19 cellular contexts compared by ENCODE assay signal in the genomic region with DNA sequence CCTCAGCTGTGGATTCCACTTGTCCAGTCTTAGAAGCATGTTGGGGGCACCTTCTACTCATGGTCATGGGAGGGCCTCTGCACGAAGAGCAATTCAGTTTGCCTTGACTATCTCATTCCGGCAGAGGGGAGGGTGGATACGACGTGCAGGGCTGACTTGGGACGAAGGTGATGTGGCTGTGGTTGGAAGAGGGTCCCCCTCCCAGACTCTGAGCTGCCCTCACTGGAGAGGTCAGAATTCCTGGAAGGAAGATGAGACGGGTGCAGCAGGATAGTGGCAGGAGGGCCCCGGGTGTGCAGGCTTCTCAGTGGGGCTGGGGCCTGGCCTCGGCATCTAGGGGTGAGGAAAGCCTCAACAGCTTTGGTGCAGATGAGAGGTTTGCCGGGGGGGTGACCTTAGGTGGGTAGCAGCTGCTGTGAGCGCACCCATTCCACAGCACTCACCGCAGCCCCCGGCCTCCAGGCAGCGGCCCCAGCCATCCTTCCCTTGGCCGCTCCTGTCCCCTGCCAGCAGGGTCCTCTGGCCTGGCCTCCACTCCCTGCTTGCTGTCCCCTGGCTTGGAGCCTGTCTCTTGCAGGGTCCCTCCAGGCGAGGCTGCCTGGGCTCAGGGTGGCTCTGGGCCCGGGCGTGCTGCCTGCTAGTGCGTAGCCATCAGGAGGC. TPM values are rescaled to one million over a fixed set of nuclear protein-coding genes. Genes with fewer than 3 reads are reported as not detected.
DNase-seq lines count a peak whose midpoint lies in the region; ATAC-seq, FAIRE-seq and TF ChIP-seq lines count a peak whose summit lies in the region.
"Had no signal": no experiment of that assay in that cellular context is flagged by ENCODE, and none has a peak within 500 bp of the region (broad histone marks: within the 10 kb centered on the region; RNA-seq: fewer than 3 reads in every experiment).

No MANE protein-coding gene starts in this region.

- no peak for DNase-seq in activated CD4-positive, alpha-beta T cell treated with anti-CD3 and anti-CD28 coated beads, Interleukin-2, amount 10 ng/mL, durations not matched to agents 7 days and 5 days
- DNase-seq in activated CD4-positive, alpha-beta T cell treated with anti-CD3 and anti-CD28 coated beads, Interleukin-2, amount 50 U/mL, for 1 hour, result no peak
- DNase-seq in activated CD8-positive, alpha-beta T cell treated with anti-CD3 and anti-CD28 coated beads for 36 hours, result peak; percentile 2
- DNase-seq in kidney (peak; percentile 67), spleen (peak; percentile 74), putamen (ENCODE audit: low spot score) (no peak)
- DNase-seq: colonic mucosa, erythroblast, NCI-H2227 treated with DMSO at 0.1 percent for 48 hours, T1000 had no signal

- no peak overlapping the region for H3K9ac ChIP-seq in kidney (ENCODE audit: low read length in 2 of 2)

- no peak overlapping the region for H3K4me3 Mint-ChIP-seq in activated CD4-positive, alpha-beta T cell treated with anti-CD3 and anti-CD28 coated beads, Interleukin-2, amount 10 ng/mL, durations not matched to agents 7 days and 5 days
- no peak overlapping the region for H3K4me3 Mint-ChIP-seq in activated CD8-positive, alpha-beta T cell treated with anti-CD3 and anti-CD28 coated beads for 36 hours

- H3K27ac Mint-ChIP-seq in activated CD4-positive, alpha-beta T cell treated with anti-CD3 and anti-CD28 coated beads, Interleukin-2, amount 10 ng/mL, durations not matched to agents 7 days and 5 days, result peak overlapping the region; percentile 71
- H3K27ac Mint-ChIP-seq in activated CD8-positive, alpha-beta T cell treated with anti-CD3 and anti-CD28 coated beads for 36 hours, result no peak overlapping the region
- H3K27ac Mint-ChIP-seq: nephron had no signal

- CTCF ChIA-PET in activated CD4-positive, alpha-beta T cell treated with anti-CD3 and anti-CD28 coated beads, Interleukin-2, amount 10 ng/mL, durations not matched to agents 7 days and 5 days (lab: Charles Lee), result interaction anchor here (1.2 to 1.5 kb wide), 2 partner anchors 9 to 26 kb away, joined by 3 to 6 read pairs; no protein-coding TSS in a partner anchor
- CTCF ChIA-PET in activated CD8-positive, alpha-beta T cell treated with anti-CD3 and anti-CD28 coated beads for 36 hours (lab: Charles Lee), result interaction anchor here (1.8 kb wide), 1 partner anchor 9 kb away, joined by 5 read pairs; no protein-coding TSS in a partner anchor

- intact Hi-C loops in activated CD8-positive, alpha-beta T cell treated with anti-CD3 and anti-CD28 coated beads for 36 hours (cut with micrococcal nuclease), result no loop called here
- intact Hi-C loops in kidney (cut with DNase I) (no loop called here), spleen (cut with DNase I; ENCODE audit: low total_unique reads) (no loop called here)

- FAIRE-seq in kidney (lab: Jason Lieb, UNC), result no peak
- FAIRE-seq: A549, HTR-8/SVneo had no signal

- H3K27me3 ChIP-seq in spleen (replicated peaks in 1 of 7), result no peaks in the 10 kb centered on the region
- H3K27me3 ChIP-seq: colonic mucosa, heart right ventricle had no signal

- H3K4me1 Mint-ChIP-seq in activated CD4-positive, alpha-beta T cell treated with anti-CD3 and anti-CD28 coated beads, Interleukin-2, amount 10 ng/mL, durations not matched to agents 7 days and 5 days, result peaks cover 31% of the 10 kb centered on the region
- H3K4me1 Mint-ChIP-seq in activated CD8-positive, alpha-beta T cell treated with anti-CD3 and anti-CD28 coated beads for 36 hours (ENCODE audit: low read depth), result peaks cover 23% of the 10 kb centered on the region

- peaks cover 11 to 24% of the 10 kb centered on the region in 2 donors for H3K4me1 ChIP-seq in kidney (ENCODE audit: control insufficient read depth in 1 of 2, insufficient read depth in 1 of 2, low read depth in 1 of 2, low read length in 2 of 2)
- H3K4me1 ChIP-seq in spleen, result peaks cover 35 to 58% (median 44%) of the 10 kb centered on the region in 6 donors

- TF ChIP-seq POLR2A in spleen (IDR thresholded peaks at IDR 0.05), result no peak

- no peaks in the 10 kb centered on the region for H3K27me3 Mint-ChIP-seq in activated CD4-positive, alpha-beta T cell treated with anti-CD3 and anti-CD28 coated beads, Interleukin-2, amount 10 ng/mL, durations not matched to agents 7 days and 5 days
- no peaks in the 10 kb centered on the region for H3K27me3 Mint-ChIP-seq in activated CD8-positive, alpha-beta T cell treated with anti-CD3 and anti-CD28 coated beads for 36 hours

- POLR2A ChIA-PET in activated CD4-positive, alpha-beta T cell treated with anti-CD3 and anti-CD28 coated beads, Interleukin-2, amount 10 ng/mL, durations not matched to agents 7 days and 5 days (lab: Charles Lee), result no interaction called here
- POLR2A ChIA-PET in activated CD8-positive, alpha-beta T cell treated with anti-CD3 and anti-CD28 coated beads for 36 hours (lab: Charles Lee), result interaction anchor here (1.3 to 1.4 kb wide), 3 partner anchors 9 to 15 kb away, joined by 3 to 6 read pairs (median 5); a partner anchor contains a TSS

- H3K36me3 ChIP-seq in kidney (ENCODE audit: control insufficient read depth in 1 of 2, insufficient read depth in 2 of 2, low read length in 2 of 2) (peaks cover 4 to 5% of the 10 kb centered on the region in 2 donors), spleen (peaks cover 0 to 66% (median 41%) of the 10 kb centered on the region in 6 donors)

- peaks cover 20% of the 10 kb centered on the region for H3K36me3 Mint-ChIP-seq in activated CD4-positive, alpha-beta T cell treated with anti-CD3 and anti-CD28 coated beads, Interleukin-2, amount 10 ng/mL, durations not matched to agents 7 days and 5 days (ENCODE audit: low read depth)
- no peaks in the 10 kb centered on the region for H3K36me3 Mint-ChIP-seq in activated CD8-positive, alpha-beta T cell treated with anti-CD3 and anti-CD28 coated beads for 36 hours (ENCODE audit: low read depth)

- no peaks in the 10 kb centered on the region for H3K9me3 ChIP-seq in kidney (ENCODE audit: control insufficient read depth in 1 of 2, low read length in 2 of 2)
- no peaks in the 10 kb centered on the region for H3K9me3 ChIP-seq in spleen
- H3K9me3 ChIP-seq: A549, colonic mucosa, HAP-1, heart right ventricle had no signal

- H3K27ac ChIP-seq in kidney (ENCODE audit: low read depth in 2 of 2, low read length in 2 of 2) (no peak overlapping the region), spleen (no peak overlapping the region)
- H3K27ac ChIP-seq: A549, colonic mucosa, heart right ventricle had no signal

- no peak overlapping the region for H3K4me3 ChIP-seq in kidney (ENCODE audit: low read length in 2 of 2)
- H3K4me3 ChIP-seq in spleen, result no peak overlapping the region
- H3K4me3 ChIP-seq: A549, colonic mucosa, HAP-1, heart right ventricle, smooth muscle cell had no signal

- no peaks in the 10 kb centered on the region for H3K9me3 Mint-ChIP-seq in activated CD4-positive, alpha-beta T cell treated with anti-CD3 and anti-CD28 coated beads, Interleukin-2, amount 10 ng/mL, durations not matched to agents 7 days and 5 days
- no peaks in the 10 kb centered on the region for H3K9me3 Mint-ChIP-seq in activated CD8-positive, alpha-beta T cell treated with anti-CD3 and anti-CD28 coated beads for 36 hours
- H3K9me3 Mint-ChIP-seq: nephron had no signal

- TF ChIP-seq CTCF in activated CD8-positive, alpha-beta T cell treated with anti-CD3 and anti-CD28 coated beads for 36 hours (IDR thresholded peaks at IDR 0.05), result no peak
- TF ChIP-seq CTCF in kidney (IDR thresholded peaks at IDR 0.05; ENCODE audit: borderline replicate concordance, extremely low read depth, insufficient read depth) (no peak), spleen (IDR thresholded peaks at IDR 0.05 in 8 of 11, conservative IDR thresholded peaks at IDR 0.05 in 3 of 11) (no peak)

- whole genome bisulfite sequencing in spleen, 5 donors, result 91 to 93% (median 92%) methylated on average over 14 to 18 of the region's 18 CpGs

- no peak for ATAC-seq in activated CD8-positive, alpha-beta T cell treated with anti-CD3 and anti-CD28 coated beads for 36 hours
- ATAC-seq in HG03025 (IDR thresholded peaks at IDR 0.05; ENCODE audit: low FRiP score, unreplicated experiment) (no peak), HG03439 (IDR thresholded peaks at IDR 0.05; ENCODE audit: unreplicated experiment) (no peak)
- ATAC-seq: A549, heart right ventricle, left colon had no signal

RNA-seq across cellular contexts. Expression of a gene that starts 3.2 kb away (rescaled TPM):
- 100 to 1,000 TPM; 118 to 122 TPM for total RNA-seq in activated CD4-positive, alpha-beta T cell treated with anti-CD3 and anti-CD28 coated beads, Interleukin-2, amount 10 ng/mL, durations not matched to agents 7 days and 5 days
- 10 to 100 TPM; 39.1 to 40.5 TPM for total RNA-seq in activated CD8-positive, alpha-beta T cell treated with anti-CD3 and anti-CD28 coated beads for 36 hours
- 77.4 TPM for total RNA-seq in kidney
- polyA plus RNA-seq in kidney (ENCODE audit: insufficient read depth, low read depth, low replicate concordance), result 65.4 TPM
- 100 to 1,000 TPM in 2 of 7 donors, 10 to 100 TPM in 5; 57.2 to 116 (median 73.0) TPM for total RNA-seq in spleen
- 100 to 1,000 TPM in 2 of 3 donors, 10 to 100 TPM in 1; 79.8 to 165 (median 107) TPM for polyA plus RNA-seq in spleen

RNA-seq across cellular contexts. Expression of a gene that starts 11.3 kb away (rescaled TPM):
- 10 to 100 TPM in 1 of 2 experiments, 1 to 10 TPM in 1; 9.6 to 11.6 TPM for total RNA-seq in activated CD4-positive, alpha-beta T cell treated with anti-CD3 and anti-CD28 coated beads, Interleukin-2, amount 10 ng/mL, durations not matched to agents 7 days and 5 days
- 1 to 10 TPM; 4.5 to 6.2 TPM for total RNA-seq in activated CD8-positive, alpha-beta T cell treated with anti-CD3 and anti-CD28 coated beads for 36 hours
- total RNA-seq in kidney (7.0 TPM), spleen (10 to 100 TPM in 1 of 7 donors, 1 to 10 TPM in 6; 5.9 to 13.6 (median 7.1) TPM)
- polyA plus RNA-seq in kidney (ENCODE audit: insufficient read depth, low read depth, low replicate concordance) (5.9 TPM), spleen (1 to 10 TPM; 6.5 to 9.0 (median 7.9) TPM)

RNA-seq across cellular contexts. Expression of a gene that starts 13.7 kb away (rescaled TPM):
- 10 to 100 TPM; 38.5 to 39.5 TPM for total RNA-seq in activated CD4-positive, alpha-beta T cell treated with anti-CD3 and anti-CD28 coated beads, Interleukin-2, amount 10 ng/mL, durations not matched to agents 7 days and 5 days
- 10 to 100 TPM; 14.5 to 18.6 TPM for total RNA-seq in activated CD8-positive, alpha-beta T cell treated with anti-CD3 and anti-CD28 coated beads for 36 hours
- total RNA-seq in kidney, result 22.1 TPM
- polyA plus RNA-seq in kidney (ENCODE audit: insufficient read depth, low read depth, low replicate concordance), result 3.0 TPM
- 10 to 100 TPM; 26.5 to 45.5 (median 30.1) TPM for total RNA-seq in spleen
- 10 to 100 TPM in 1 of 3 donors, 1 to 10 TPM in 2; 7.6 to 11.4 (median 8.1) TPM for polyA plus RNA-seq in spleen

RNA-seq across cellular contexts. Expression of a gene that starts 15.1 kb away (rescaled TPM):
- total RNA-seq in activated CD4-positive, alpha-beta T cell treated with anti-CD3 and anti-CD28 coated beads, Interleukin-2, amount 10 ng/mL, durations not matched to agents 7 days and 5 days, result 10 to 100 TPM; 40.5 to 58.6 TPM
- 10 to 100 TPM; 26.8 to 29.1 TPM for total RNA-seq in activated CD8-positive, alpha-beta T cell treated with anti-CD3 and anti-CD28 coated beads for 36 hours
- total RNA-seq in kidney (50.9 TPM), spleen (10 to 100 TPM; 43.0 to 82.6 (median 59.4) TPM)
- polyA plus RNA-seq in kidney (ENCODE audit: insufficient read depth, low read depth, low replicate concordance) (26.3 TPM), spleen (10 to 100 TPM; 34.7 to 83.1 (median 66.1) TPM)

RNA-seq across cellular contexts. Expression of a gene that starts 53.8 kb away (rescaled TPM):
- total RNA-seq in activated CD4-positive, alpha-beta T cell treated with anti-CD3 and anti-CD28 coated beads, Interleukin-2, amount 10 ng/mL, durations not matched to agents 7 days and 5 days, result 1 to 10 TPM; 4.1 to 5.1 TPM
- 10 to 100 TPM; 14.4 to 14.6 TPM for total RNA-seq in activated CD8-positive, alpha-beta T cell treated with anti-CD3 and anti-CD28 coated beads for 36 hours
- total RNA-seq in kidney (6.7 TPM), spleen (10 to 100 TPM; 10.3 to 25.3 (median 18.7) TPM)
- polyA plus RNA-seq in kidney (ENCODE audit: insufficient read depth, low read depth, low replicate concordance) (1.7 TPM), spleen (10 to 100 TPM in 2 of 3 donors, 1 to 10 TPM in 1; 7.4 to 19.1 (median 17.8) TPM)

Comparison
In these comparisons a context has a peak if more than half of its experiments do, and no peak if none do; other contexts are left out.
1. DNase-seq: peak in activated CD8-positive, alpha-beta T cell treated with anti-CD3 and anti-CD28 coated beads for 36 hours (single experiment), kidney (single experiment) and spleen (single experiment); none in activated CD4-positive, alpha-beta T cell treated with anti-CD3 and anti-CD28 coated beads, Interleukin-2, amount 10 ng/mL, durations not matched to agents 7 days and 5 days (single experiment), activated CD4-positive, alpha-beta T cell treated with anti-CD3 and anti-CD28 coated beads, Interleukin-2, amount 50 U/mL, for 1 hour (single experiment) and putamen (single experiment).